In genomic region chr12:120496353-120497340, GRCh38 we compare ENCODE assay signal across 8 cellular contexts.
DNase-seq lines count a peak whose midpoint lies in the region; ATAC-seq and TF ChIP-seq lines count a peak whose summit lies in the region.

No MANE protein-coding gene starts in this region.

- peaks cover 15 to 17% of the 10 kb centered on the region in 2 donors for H3K4me1 ChIP-seq in mucosa of rectum (ENCODE audit: control insufficient read depth in 2 of 2, insufficient read depth in 2 of 2, low read length in 2 of 2)

- H3K9ac ChIP-seq in mucosa of rectum (ENCODE audit: low read depth in 1 of 2, low read length in 2 of 2), result peak overlapping the region; percentile 74 to 77

- H3K27ac ChIP-seq in epithelial cell of prostate (peak overlapping the region; percentile 70), mucosa of rectum (ENCODE audit: low read depth in 2 of 2, low read length in 2 of 2) (peak overlapping the region; percentile 77 to 85)

- H3K27me3 ChIP-seq in mucosa of rectum (ENCODE audit: control insufficient read depth in 2 of 2, insufficient read depth in 2 of 2, low read length in 2 of 2), result no peaks in the 10 kb centered on the region

- H3K4me3 ChIP-seq in GM12864 (ENCODE audit: low read depth, low read length), result peak overlapping the region; percentile 99
- peak overlapping the region; percentile 79 to 82 for H3K4me3 ChIP-seq in mucosa of rectum (ENCODE audit: low read length in 2 of 2)

- peaks cover 0 to 15% of the 10 kb centered on the region in 2 donors for H3K36me3 ChIP-seq in mucosa of rectum (ENCODE audit: control insufficient read depth in 2 of 2, insufficient read depth in 2 of 2, low read length in 2 of 2)

- H3K9me3 ChIP-seq in mucosa of rectum (ENCODE audit: control insufficient read depth in 2 of 2, low read length in 2 of 2), result no peaks in the 10 kb centered on the region

- peak; percentile 19 for TF ChIP-seq CTCF in GM12864 (IDR thresholded peaks at IDR 0.05; ENCODE audit: low read depth, low read length, missing control alignments)

- ATAC-seq in HG02623 (IDR thresholded peaks at IDR 0.05; ENCODE audit: unreplicated experiment), result peak; percentile 2
- no peak for ATAC-seq in GM18868 (IDR thresholded peaks at IDR 0.05; ENCODE audit: unreplicated experiment)

- DNase-seq in GM12864 (ENCODE audit: low read depth) (no peak), NCI-H69 (lab: John Stamatoyannopoulos, UW) (peak; percentile 89), activated T-cell treated with anti-CD3 and anti-CD28 coated beads for 24 hours (ENCODE audit: low read depth) (peak; percentile 33), epithelial cell of prostate (ENCODE audit: low read depth, low spot score) (no peak)
- peak; percentile 67 for DNase-seq in stimulated activated CD8-positive, alpha-beta memory T cell treated with anti-CD3 and anti-CD28 coated beads, Interleukin-4, amount 100 ng/mL, for 48 hours

Comparison
In these comparisons a context has a peak if more than half of its experiments do, and no peak if none do; other contexts are left out.
1. DNase-seq: peak in NCI-H69 (single experiment), activated T-cell treated with anti-CD3 and anti-CD28 coated beads for 24 hours (single experiment) and stimulated activated CD8-positive, alpha-beta memory T cell treated with anti-CD3 and anti-CD28 coated beads, Interleukin-4, amount 100 ng/mL, for 48 hours (single experiment); none in GM12864 (single experiment) and epithelial cell of prostate (single experiment).